ENCODE assay signal across 1 cellular context in genomic region chr15:66783327-66784124, GRCh38.
TF ChIP-seq lines count a peak whose summit lies in the region.

No MANE protein-coding gene starts in this region.

TF ChIP-seq in H1, 55 proteins besides CTCF, POLR2A, EP300 and RAD21:
- TF ChIP-seq BACH1 (IDR thresholded peaks at IDR 0.05; ENCODE audit: low read length) (no peak), BRCA1 (IDR thresholded peaks at IDR 0.05; ENCODE audit: low read depth, low read length) (no peak), ZNF274 (IDR thresholded peaks at IDR 0.05; ENCODE audit: borderline replicate concordance, extremely low read depth, low read length) (no peak), CEBPB (IDR thresholded peaks at IDR 0.05; ENCODE audit: low read depth, low read length) (no peak), CHD2 (IDR thresholded peaks at IDR 0.05; ENCODE audit: low read length) (no peak), JUN (IDR thresholded peaks at IDR 0.05; ENCODE audit: low read depth, low read length) (no peak), RBBP5 (IDR thresholded peaks at IDR 0.05; ENCODE audit: borderline replicate concordance, low read depth, low read length) (no peak), RFX5 (IDR thresholded peaks at IDR 0.05; ENCODE audit: borderline replicate concordance, low read depth, low read length) (no peak), SIX5 (IDR thresholded peaks at IDR 0.05; ENCODE audit: low read depth, low read length) (no peak), USF2 (IDR thresholded peaks at IDR 0.05; ENCODE audit: low read length) (no peak), TAF7 (optimal IDR thresholded peaks at IDR 0.05; ENCODE audit: borderline replicate concordance, low read depth, low read length) (no peak), GABPA (IDR thresholded peaks at IDR 0.05; ENCODE audit: borderline replicate concordance, insufficient read depth, low read length) (no peak), TCF12 (IDR thresholded peaks at IDR 0.05; ENCODE audit: low read depth, low read length) (no peak), SAP30 (IDR thresholded peaks at IDR 0.05; ENCODE audit: insufficient read depth, insufficient replicate concordance, low read length) (no peak), NANOG (IDR thresholded peaks at IDR 0.05; ENCODE audit: insufficient read depth, low read depth, low read length, poor library complexity, severe bottlenecking) (no peak)
